ENCODE assay signal across 11 cellular contexts in the genomic region with DNA sequence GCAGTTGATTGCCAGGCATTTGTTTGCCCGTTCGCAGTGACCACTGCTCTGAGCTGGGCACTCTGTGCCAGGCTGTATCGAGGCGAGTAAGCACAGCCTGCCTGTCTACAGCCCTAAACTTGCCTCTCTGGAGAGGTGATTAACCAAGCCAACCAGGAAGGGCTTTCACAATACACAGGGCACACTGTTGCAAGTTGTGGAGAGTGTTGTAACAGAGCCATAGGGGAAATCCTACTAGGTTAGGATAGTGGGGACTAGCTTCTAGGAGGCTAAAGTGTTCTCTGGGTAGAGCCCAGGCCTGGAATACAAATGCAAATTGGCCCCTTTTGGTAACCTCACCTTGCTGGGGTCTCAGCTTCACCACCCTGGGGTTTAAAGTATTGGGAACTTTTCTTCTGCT. TPM values are rescaled to one million over a fixed set of nuclear protein-coding genes. Genes with fewer than 3 reads are reported as not detected.
A peak's percentile ranks its signal among the peaks of the same experiment; 100 is the strongest.
DNase-seq lines count a peak whose midpoint lies in the region; TF ChIP-seq lines count a peak whose summit lies in the region.
"Had no signal": no experiment of that assay in that cellular context is flagged by ENCODE, and none has a peak within 500 bp of the region (broad histone marks: within the 10 kb centered on the region; RNA-seq: fewer than 3 reads in every experiment).

No MANE protein-coding gene starts in this region.

- peaks cover 0 to 2% of the 10 kb centered on the region in 2 donors for H3K27me3 Mint-ChIP-seq in CD8-positive, alpha-beta memory T cell
- H3K27me3 Mint-ChIP-seq in HFFc6 (ENCODE audit: insufficient read depth), result peaks cover 8% of the 10 kb centered on the region

- POLR2A ChIA-PET in CD8-positive, alpha-beta memory T cell (lab: Charles Lee), result no interaction called here

- TF ChIP-seq CTCF in fibroblast of mammary gland (conservative IDR thresholded peaks at IDR 0.05; ENCODE audit: control insufficient read depth, insufficient read depth, low read depth, low read length), result no peak
- no peak for TF ChIP-seq CTCF in neutrophil (IDR thresholded peaks at IDR 0.05)
- TF ChIP-seq CTCF in HFFc6 (IDR thresholded peaks at IDR 0.05), result no peak

- H3K9me3 ChIP-seq in CD8-positive, alpha-beta memory T cell (ENCODE audit: low read length), result no peaks in the 10 kb centered on the region
- H3K9me3 ChIP-seq in neutrophil, result no peaks in the 10 kb centered on the region

- peaks cover 41 to 71% (median 57%) of the 10 kb centered on the region in 3 donors for H3K4me1 Mint-ChIP-seq in CD8-positive, alpha-beta memory T cell
- no peaks in the 10 kb centered on the region for H3K4me1 Mint-ChIP-seq in HFFc6 (ENCODE audit: low read depth)

- no peaks in the 10 kb centered on the region for H3K36me3 ChIP-seq in CD8-positive, alpha-beta memory T cell (ENCODE audit: insufficient read depth, low read length)
- no peaks in the 10 kb centered on the region for H3K36me3 ChIP-seq in neutrophil

- peak overlapping the region in 6 of 8 donors; percentile 5 to 74 (median 52) for H3K27ac Mint-ChIP-seq in CD8-positive, alpha-beta memory T cell
- H3K27ac Mint-ChIP-seq in HFFc6, result no peak overlapping the region

- no peak overlapping the region for H3K4me3 ChIP-seq in CD8-positive, alpha-beta memory T cell (ENCODE audit: low read length)
- H3K4me3 ChIP-seq in fibroblast of mammary gland (ENCODE audit: control insufficient read depth, low read depth, low read length), result no peak overlapping the region
- H3K4me3 ChIP-seq in neutrophil (ENCODE audit: low read depth in 1 of 2, low read length in 1 of 2), result peak overlapping the region; percentile 56 to 61

- CTCF ChIA-PET in CD8-positive, alpha-beta memory T cell (lab: Charles Lee), result interaction anchor here (4.3 kb wide), 1 partner anchor 59 kb away, joined by 24 read pairs; no protein-coding TSS in a partner anchor

- peaks cover 0 to 22% (median 3%) of the 10 kb centered on the region in 3 donors for H3K36me3 Mint-ChIP-seq in CD8-positive, alpha-beta memory T cell
- H3K36me3 Mint-ChIP-seq in HFFc6 (ENCODE audit: low read depth), result no peaks in the 10 kb centered on the region

- H3K27me3 ChIP-seq in CD8-positive, alpha-beta memory T cell (ENCODE audit: insufficient read depth, low read length, poor library complexity, severe bottlenecking), result no peaks in the 10 kb centered on the region
- no peaks in the 10 kb centered on the region for H3K27me3 ChIP-seq in neutrophil

- no peaks in the 10 kb centered on the region for H3K9me3 Mint-ChIP-seq in CD8-positive, alpha-beta memory T cell
- H3K9me3 Mint-ChIP-seq in HFFc6, result no peaks in the 10 kb centered on the region

- peaks cover 11% of the 10 kb centered on the region for H3K4me1 ChIP-seq in CD8-positive, alpha-beta memory T cell (ENCODE audit: insufficient read depth, low read length)
- peaks cover 65 to 74% of the 10 kb centered on the region in 2 experiments for H3K4me1 ChIP-seq in neutrophil (ENCODE audit: control insufficient read depth in 1 of 2, insufficient read depth in 1 of 2, low read depth in 1 of 2, low read length in 1 of 2)

- H3K27ac ChIP-seq in CD8-positive, alpha-beta memory T cell (ENCODE audit: low read depth, low read length), result no peak overlapping the region
- peak overlapping the region; percentile 89 for H3K27ac ChIP-seq in neutrophil
- H3K27ac ChIP-seq: RWPE1 had no signal

- H3K4me3 Mint-ChIP-seq in CD8-positive, alpha-beta memory T cell, result no peak overlapping the region
- H3K4me3 Mint-ChIP-seq in HFFc6, result no peak overlapping the region

- DNase-seq in CD8-positive, alpha-beta memory T cell, result no peak
- peak; percentile 39 for DNase-seq in NOMO-1 treated with dmso at 0.1 percent for 144 hours (lab: John Stamatoyannopoulos, UW; ENCODE audit: unreplicated experiment)
- DNase-seq in fibroblast of mammary gland (ENCODE audit: low read depth), result peak; percentile 71
- no peak for DNase-seq in superior temporal gyrus (ENCODE audit: extremely low spot score)
- no peak for DNase-seq in SHP77 treated with DMSO at 0.1 percent for 48 hours (lab: John Stamatoyannopoulos, UW)
- no peak for DNase-seq in HFFc6
- DNase-seq in Ammon's horn (ENCODE audit: low spot score), result no peak
- DNase-seq: activated naive CD4-positive, alpha-beta T cell; NCI-H187 had no signal

RNA-seq across cellular contexts. Expression of a gene that starts 23.8 kb away (rescaled TPM):
- total RNA-seq in CD8-positive, alpha-beta memory T cell, result 10 to 100 TPM; 67.9 to 70.1 TPM
- polyA plus RNA-seq in CD8-positive, alpha-beta memory T cell, result 24.4 TPM
- 10 to 100 TPM; 20.9 to 26.9 (median 25.7) TPM for total RNA-seq in HFFc6 (2021; fragmentation: NEBNext Ultra II Directional; extraction: Animal tissue kit (Norgen Biotek cat#: 25700))

Comparison
In these comparisons a context has a peak if more than half of its experiments do, and no peak if none do; other contexts are left out.
1. DNase-seq: peak in NOMO-1 treated with dmso at 0.1 percent for 144 hours (single experiment) and fibroblast of mammary gland (single experiment); none in CD8-positive, alpha-beta memory T cell (0 of 5), superior temporal gyrus (single experiment), SHP77 treated with DMSO at 0.1 percent for 48 hours (single experiment), HFFc6 (single experiment) and Ammon's horn (single experiment).
2. H3K4me3 ChIP-seq: peak in neutrophil (2 of 2); none in CD8-positive, alpha-beta memory T cell (single experiment) and fibroblast of mammary gland (single experiment).